In genomic region chr9:124007157-124007460, GRCh38 we compare ENCODE assay signal across 1 cellular context.
TF ChIP-seq lines count a peak whose summit lies in the region.

No MANE protein-coding gene starts in this region.

TF ChIP-seq in GM12878, 131 proteins besides CTCF, POLR2A, EP300 and RAD21 (continued from another document):
- no peak for TF ChIP-seq E2F4 (IDR thresholded peaks at IDR 0.05; ENCODE audit: low read depth, low read length)
- no peak for TF ChIP-seq MLLT1 (IDR thresholded peaks at IDR 0.05)
- no peak for TF ChIP-seq CBX3 (IDR thresholded peaks at IDR 0.05; ENCODE audit: borderline replicate concordance, low read depth)
- no peak for TF ChIP-seq ATF2 (IDR thresholded peaks at IDR 0.05; ENCODE audit: low read length)
- no peak for TF ChIP-seq PKNOX1 (IDR thresholded peaks at IDR 0.05)
- no peak for TF ChIP-seq CHD2 (IDR thresholded peaks at IDR 0.05; ENCODE audit: borderline replicate concordance, low read depth, low read length)
- no peak for TF ChIP-seq KDM1A (IDR thresholded peaks at IDR 0.05; ENCODE audit: borderline replicate concordance)
- TF ChIP-seq ZNF592 (IDR thresholded peaks at IDR 0.05): no peak
- no peak for TF ChIP-seq MAX (IDR thresholded peaks at IDR 0.05; ENCODE audit: low read depth, low read length)
- TF ChIP-seq ESRRA (IDR thresholded peaks at IDR 0.05; ENCODE audit: low read length): no peak
- TF ChIP-seq SRF (IDR thresholded peaks at IDR 0.05; ENCODE audit: low read depth in 2 of 2, low read length in 2 of 2): no peak
- TF ChIP-seq ZNF24 (IDR thresholded peaks at IDR 0.05): no peak
- TF ChIP-seq REST (IDR thresholded peaks at IDR 0.05; ENCODE audit: low read depth, low read length): no peak
- no peak for TF ChIP-seq RBBP5 (conservative IDR thresholded peaks at IDR 0.05)
- TF ChIP-seq RCOR1 (conservative IDR thresholded peaks at IDR 0.05; ENCODE audit: low read depth, low read length): no peak
